ENCODE assay signal across 9 cellular contexts in genomic region chr12:45566257-45566656, GRCh38.
"Had no signal": no experiment of that assay in that cellular context is flagged by ENCODE, and none has a peak within 500 bp of the region (broad histone marks: within the 10 kb centered on the region; RNA-seq: fewer than 3 reads in every experiment).

No MANE protein-coding gene starts in this region.

- FAIRE-seq: HepG2 had no signal

- DNase-seq: GM23248, GOT3, H7, HFFc6 had no signal

- H3K36me3 ChIP-seq: HAP-1 had no signal

- H3K4me3 Mint-ChIP-seq: HFFc6, IgD-negative memory B cell had no signal

- H3K27me3 Mint-ChIP-seq: IgD-negative memory B cell had no signal

- H3K4me1 ChIP-seq: HAP-1 had no signal

- H3K9me3 ChIP-seq: HAP-1 had no signal

- H3K27ac ChIP-seq: GM23248, HL-60 had no signal

- H3K4me1 Mint-ChIP-seq: IgD-negative memory B cell had no signal

- H3K27ac Mint-ChIP-seq: HFFc6, IgD-negative memory B cell had no signal

- H3K4me3 ChIP-seq: GM23248, HAP-1 had no signal

- H3K36me3 Mint-ChIP-seq: IgD-negative memory B cell had no signal

- H3K9me3 Mint-ChIP-seq: HFFc6 had no signal

- ATAC-seq: HCT116, HepG2 had no signal
